Comparison of ENCODE assay signal across 8 cellular contexts in the genomic region with DNA sequence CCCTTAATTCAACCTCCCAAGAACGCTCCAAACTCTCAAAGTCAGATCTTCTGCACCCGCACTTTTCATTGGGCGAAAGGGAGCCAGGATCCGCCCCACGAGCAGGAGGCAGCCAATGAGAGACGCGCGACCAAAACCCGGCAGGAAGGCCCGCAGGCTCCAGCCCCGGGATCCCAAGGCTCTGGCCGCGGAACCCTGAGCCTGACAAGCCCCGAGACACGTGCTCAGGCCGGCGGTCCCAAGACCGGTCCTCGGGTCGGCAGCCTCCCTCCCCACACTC. TPM values are rescaled to one million over a fixed set of nuclear protein-coding genes. Genes with fewer than 3 reads are reported as not detected.
DNase-seq lines count a peak whose midpoint lies in the region; ATAC-seq and TF ChIP-seq lines count a peak whose summit lies in the region.

No MANE protein-coding gene starts in this region.

- no peaks in the 10 kb centered on the region for H3K9me3 ChIP-seq in upper lobe of right lung

- peak overlapping the region; percentile 91 for H3K27ac Mint-ChIP-seq in progenitor cell of endocrine pancreas

- peak overlapping the region; percentile 87 for H3K4me3 Mint-ChIP-seq in progenitor cell of endocrine pancreas (ENCODE audit: low read depth)

- peak; percentile 78 for ATAC-seq in HG02610 (IDR thresholded peaks at IDR 0.05; ENCODE audit: unreplicated experiment)
- peak; percentile 93 to 94 for ATAC-seq in left cardiac atrium
- ATAC-seq in upper lobe of right lung: peak; percentile 91

- 0% methylated on average over 20 of the region's 20 CpGs for WGBS in adipose tissue, 3 donors

- H3K36me3 ChIP-seq in upper lobe of right lung: peaks cover 13% of the 10 kb centered on the region

- H3K27me3 ChIP-seq in upper lobe of right lung: no peaks in the 10 kb centered on the region

- peaks cover 13% of the 10 kb centered on the region for H3K4me1 Mint-ChIP-seq in progenitor cell of endocrine pancreas (ENCODE audit: low read depth)

- peak; percentile 94 for DNase-seq in GM12865 (ENCODE audit: low read depth)
- DNase-seq in NCI-H1105 (lab: John Stamatoyannopoulos, UW): peak; percentile 78
- peak; percentile 84 for DNase-seq in SW480 (ENCODE audit: low spot score)
- peak; percentile 92 for DNase-seq in left cardiac atrium
- DNase-seq in progenitor cell of endocrine pancreas (ENCODE audit: low spot score, unreplicated experiment): peak; percentile 69
- DNase-seq in upper lobe of right lung: peak; percentile 94

- no peaks in the 10 kb centered on the region for H3K9me3 Mint-ChIP-seq in progenitor cell of endocrine pancreas (ENCODE audit: low read depth)

- TF ChIP-seq CTCF in GM12865 (IDR thresholded peaks at IDR 0.05; ENCODE audit: insufficient read depth, low read depth, low read length, missing control alignments): no peak
- TF ChIP-seq CTCF in progenitor cell of endocrine pancreas (IDR thresholded peaks at IDR 0.05; ENCODE audit: unreplicated experiment): no peak
- TF ChIP-seq CTCF in upper lobe of right lung (IDR thresholded peaks at IDR 0.05): no peak

- H3K4me1 ChIP-seq in upper lobe of right lung: peaks cover 22% of the 10 kb centered on the region

- H3K4me3 ChIP-seq in GM12865 (ENCODE audit: low read depth, low read length) (peak overlapping the region; percentile 94), upper lobe of right lung (peak overlapping the region; percentile 79)

- H3K36me3 Mint-ChIP-seq in progenitor cell of endocrine pancreas (ENCODE audit: insufficient read depth): peaks cover 16% of the 10 kb centered on the region

- H3K27ac ChIP-seq in adipose tissue (ENCODE audit: low read depth, low read length): peak overlapping the region; percentile 83
- H3K27ac ChIP-seq in upper lobe of right lung: peak overlapping the region; percentile 98

- no peaks in the 10 kb centered on the region for H3K27me3 Mint-ChIP-seq in progenitor cell of endocrine pancreas

- intact Hi-C loops in left cardiac atrium (cut with DNase I) (no loop called here), upper lobe of right lung (cut with DNase I) (no loop called here)

RNA-seq across cellular contexts. Expression of a gene that starts 0.4 kb away (rescaled TPM):
- 10 to 100 TPM; 25.8 to 49.2 (median 38.6) TPM for polyA plus RNA-seq in adipose tissue
- total RNA-seq in left cardiac atrium (10 to 100 TPM; 32.4 to 39.4 TPM), progenitor cell of endocrine pancreas (61.5 and 66.1 TPM in 2 replicates), upper lobe of right lung (55.8 TPM)

RNA-seq across cellular contexts. Expression of a gene that starts 0.7 kb away (rescaled TPM):
- polyA plus RNA-seq in adipose tissue: 10 to 100 TPM in 1 of 3 donors, 1 to 10 TPM in 2; 8.4 to 10.3 (median 8.7) TPM
- 10 to 100 TPM; 10.8 to 13.0 TPM for total RNA-seq in left cardiac atrium
- total RNA-seq in progenitor cell of endocrine pancreas: 15.6 and 16.2 TPM in 2 replicates
- 16.4 TPM for total RNA-seq in upper lobe of right lung

RNA-seq across cellular contexts. Expression of a gene that starts 35.3 kb away (rescaled TPM):
- polyA plus RNA-seq in adipose tissue: under 1 TPM in 2 of 3 donors, not detected in 1; 0.39 to 0.73 TPM
- total RNA-seq in left cardiac atrium (not detected), progenitor cell of endocrine pancreas (not detected in 2 replicates), upper lobe of right lung (not detected)

RNA-seq across cellular contexts. Expression of a gene that starts 36.4 kb away (rescaled TPM):
- 10 to 100 TPM; 26.4 to 41.7 (median 36.1) TPM for polyA plus RNA-seq in adipose tissue
- total RNA-seq in left cardiac atrium: 10 to 100 TPM; 66.1 to 80.6 TPM
- 32.1 and 34.1 TPM in 2 replicates for total RNA-seq in progenitor cell of endocrine pancreas
- total RNA-seq in upper lobe of right lung: 51.9 TPM

RNA-seq across cellular contexts. Expression of a gene that starts 49.3 kb away (rescaled TPM):
- 1 to 10 TPM in 1 of 3 donors, under 1 TPM in 1, not detected in 1; 0.74 to 1.9 TPM for polyA plus RNA-seq in adipose tissue
- total RNA-seq in left cardiac atrium: not detected
- 0.36 and 0.46 TPM in 2 replicates for total RNA-seq in progenitor cell of endocrine pancreas
- total RNA-seq in upper lobe of right lung: 0.26 TPM

Comparison
In these comparisons a context has a peak if more than half of its experiments do, and no peak if none do; other contexts are left out.
1. Peak in every context shown above with its lines: DNase-seq, ATAC-seq, H3K4me3 ChIP-seq and H3K27ac ChIP-seq.